1 cellular context compared by ENCODE assay signal in genomic region chr1:229098903-229099578, GRCh38.
TF ChIP-seq lines count a peak whose summit lies in the region.

No MANE protein-coding gene starts in this region.

TF ChIP-seq in HepG2, 621 proteins besides CTCF, POLR2A, EP300 and RAD21 (continued from another document and continues in another):
- TF ChIP-seq ZBTB49 (CRISPR knock-in tag; IDR thresholded peaks at IDR 0.05; ENCODE audit: borderline replicate concordance): peak; percentile 85
- peak; percentile 77; the same call in 1 of the 2 replicates for TF ChIP-seq HMG20B (CRISPR knock-in tag; conservative IDR thresholded peaks at IDR 0.05)
- no peak for TF ChIP-seq FOXA1 (IDR thresholded peaks at IDR 0.05)
- peak; percentile 91 for TF ChIP-seq FOXA1 (CRISPR knock-in tag; IDR thresholded peaks at IDR 0.05)
- TF ChIP-seq DPF2 (CRISPR knock-in tag; IDR thresholded peaks at IDR 0.05; ENCODE audit: borderline replicate concordance, low read depth): peak; percentile 86
- peak; percentile 93; the same call in 1 of the 2 replicates for TF ChIP-seq ZNF580 (CRISPR knock-in tag; IDR thresholded peaks at IDR 0.05; ENCODE audit: borderline replicate concordance, low read depth)
- no peak for TF ChIP-seq DZIP1 (CRISPR knock-in tag; IDR thresholded peaks at IDR 0.05)
- TF ChIP-seq ZNF441 (CRISPR knock-in tag; IDR thresholded peaks at IDR 0.05; ENCODE audit: borderline replicate concordance): no peak
- no peak for TF ChIP-seq MBNL3 (CRISPR knock-in tag; conservative IDR thresholded peaks at IDR 0.05)
- TF ChIP-seq MTA1 (CRISPR knock-in tag; IDR thresholded peaks at IDR 0.05; ENCODE audit: borderline replicate concordance): peak; percentile 83
- TF ChIP-seq ZNF280D (CRISPR knock-in tag; IDR thresholded peaks at IDR 0.05): peak; percentile 98
- TF ChIP-seq ZNF788 (CRISPR knock-in tag; IDR thresholded peaks at IDR 0.05; ENCODE audit: borderline replicate concordance): peak; percentile 91; the same call in 1 of the 2 replicates
- TF ChIP-seq ZMYM4 (CRISPR knock-in tag; IDR thresholded peaks at IDR 0.05): peak; percentile 98
- no peak for TF ChIP-seq FOXC1 (CRISPR knock-in tag; IDR thresholded peaks at IDR 0.05; ENCODE audit: borderline replicate concordance)
- peak; percentile 60; the same call in 1 of the 2 replicates for TF ChIP-seq ZNF317 (CRISPR knock-in tag; IDR thresholded peaks at IDR 0.05)
- peak; percentile 54; the same call in 1 of the 2 replicates for TF ChIP-seq SIX1 (CRISPR knock-in tag; IDR thresholded peaks at IDR 0.05; ENCODE audit: borderline replicate concordance)
- peak; percentile 66 for TF ChIP-seq DBP (CRISPR knock-in tag; IDR thresholded peaks at IDR 0.05; ENCODE audit: not compliant biosample characterization)
- TF ChIP-seq ZBED4 (CRISPR knock-in tag; IDR thresholded peaks at IDR 0.05; ENCODE audit: borderline replicate concordance): peak; percentile 82
- TF ChIP-seq KDM3A (CRISPR knock-in tag; IDR thresholded peaks at IDR 0.05; ENCODE audit: low read depth): peak; percentile 61; the same call in 1 of the 2 replicates
- TF ChIP-seq MLX (CRISPR knock-in tag; IDR thresholded peaks at IDR 0.05): peak; percentile 81
- TF ChIP-seq HES4 (CRISPR knock-in tag; IDR thresholded peaks at IDR 0.05; ENCODE audit: borderline replicate concordance): peak; percentile 41; the same call in 1 of the 2 replicates
- no peak for TF ChIP-seq ARNT (IDR thresholded peaks at IDR 0.05)
- no peak for TF ChIP-seq RARG (CRISPR knock-in tag; IDR thresholded peaks at IDR 0.05; ENCODE audit: low read depth)
- no peak for TF ChIP-seq SAFB2 (CRISPR knock-in tag; IDR thresholded peaks at IDR 0.05; ENCODE audit: borderline replicate concordance, low read depth)
- peak; percentile 54; the same call in 1 of the 2 replicates for TF ChIP-seq ZNF263 (CRISPR knock-in tag; IDR thresholded peaks at IDR 0.05)
- TF ChIP-seq KLF9 (CRISPR knock-in tag; IDR thresholded peaks at IDR 0.05; ENCODE audit: low read depth): 0 out of 2 replicates have a peak, but pooled peaks have one; percentile 47
- no peak for TF ChIP-seq PRPF4 (IDR thresholded peaks at IDR 0.05; ENCODE audit: low read depth, low read length, poor library complexity, severe bottlenecking)
- TF ChIP-seq NCOR1 (IDR thresholded peaks at IDR 0.05; ENCODE audit: borderline replicate concordance, low read length): peak; percentile 84
- peak; percentile 80; the same call in 1 of the 2 replicates for TF ChIP-seq KAT8 (CRISPR knock-in tag; IDR thresholded peaks at IDR 0.05)
- peak; percentile 71; the same call in 1 of the 2 replicates for TF ChIP-seq ZBTB39 (CRISPR knock-in tag; IDR thresholded peaks at IDR 0.05)
- peak; percentile 84; the same call in 1 of the 2 replicates for TF ChIP-seq MED13 (CRISPR knock-in tag; IDR thresholded peaks at IDR 0.05)
- TF ChIP-seq HNRNPH1 (optimal IDR thresholded peaks at IDR 0.05; ENCODE audit: low read depth, low read length): no peak
- TF ChIP-seq TRIM22 (IDR thresholded peaks at IDR 0.05): no peak
